In genomic region chr6:139407718-139408222, GRCh38 we compare ENCODE assay signal across 10 cellular contexts. TPM values are rescaled to one million over a fixed set of nuclear protein-coding genes. Genes with fewer than 3 reads are reported as not detected.
DNase-seq lines count a peak whose midpoint lies in the region; ATAC-seq and TF ChIP-seq lines count a peak whose summit lies in the region.
"Had no signal": no experiment of that assay in that cellular context is flagged by ENCODE, and none has a peak within 500 bp of the region (broad histone marks: within the 10 kb centered on the region; RNA-seq: fewer than 3 reads in every experiment).

No MANE protein-coding gene starts in this region.

- H3K4me1 ChIP-seq in upper lobe of left lung = no peaks in the 10 kb centered on the region

- in situ Hi-C loops in astrocyte of the cerebellum (cut with HindIII; ENCODE audit: low sequenced_read_pairs) = no loop called here

- H3K27ac ChIP-seq in upper lobe of left lung = no peak overlapping the region

- H3K27ac Mint-ChIP-seq in activated naive CD8-positive, alpha-beta T cell treated with anti-CD3 and anti-CD28 coated beads, Interleukin-2, amount 50 U/mL, for 24 hours = no peak overlapping the region

- no peak overlapping the region for H3K4me3 ChIP-seq in astrocyte of the cerebellum (ENCODE audit: low read depth, low read length)
- no peak overlapping the region for H3K4me3 ChIP-seq in upper lobe of left lung

- H3K36me3 ChIP-seq in upper lobe of left lung = no peaks in the 10 kb centered on the region

- H3K4me1 Mint-ChIP-seq in activated naive CD8-positive, alpha-beta T cell treated with anti-CD3 and anti-CD28 coated beads, Interleukin-2, amount 50 U/mL, for 24 hours = no peaks in the 10 kb centered on the region

- no peak overlapping the region for H3K4me3 Mint-ChIP-seq in activated naive CD8-positive, alpha-beta T cell treated with anti-CD3 and anti-CD28 coated beads, Interleukin-2, amount 50 U/mL, for 24 hours

- H3K27me3 Mint-ChIP-seq in activated naive CD8-positive, alpha-beta T cell treated with anti-CD3 and anti-CD28 coated beads, Interleukin-2, amount 50 U/mL, for 24 hours = no peaks in the 10 kb centered on the region

- no peaks in the 10 kb centered on the region for H3K27me3 ChIP-seq in upper lobe of left lung

- no peaks in the 10 kb centered on the region for H3K36me3 Mint-ChIP-seq in activated naive CD8-positive, alpha-beta T cell treated with anti-CD3 and anti-CD28 coated beads, Interleukin-2, amount 50 U/mL, for 24 hours (ENCODE audit: low read depth)

- H3K9me3 Mint-ChIP-seq in activated naive CD8-positive, alpha-beta T cell treated with anti-CD3 and anti-CD28 coated beads, Interleukin-2, amount 50 U/mL, for 24 hours = no peaks in the 10 kb centered on the region

- TF ChIP-seq CTCF in astrocyte of the cerebellum (IDR thresholded peaks at IDR 0.05; ENCODE audit: low read depth, low read length, missing control alignments) (no peak), upper lobe of left lung (IDR thresholded peaks at IDR 0.05) (no peak)

- ATAC-seq in upper lobe of left lung (ENCODE audit: low FRiP score in 2 of 2) = peak; percentile 54 to 85
- no peak for ATAC-seq in activated naive CD8-positive, alpha-beta T cell treated with anti-CD3 and anti-CD28 coated beads, Interleukin-2, amount 50 U/mL, for 24 hours

- no peak for TF ChIP-seq EP300 in upper lobe of left lung (IDR thresholded peaks at IDR 0.05)

- H3K9me3 ChIP-seq in upper lobe of left lung = no peaks in the 10 kb centered on the region

- 60 to 67% methylated on average over 4 of the region's 4 CpGs for WGBS in upper lobe of left lung, 2 donors

- TF ChIP-seq POLR2A in upper lobe of left lung (IDR thresholded peaks at IDR 0.05) = no peak

- peak; percentile 43 for DNase-seq in HK-2 (ENCODE audit: unreplicated experiment)
- peak; percentile 97 for DNase-seq in astrocyte of the cerebellum (ENCODE audit: low read depth)
- peak; percentile 97 for DNase-seq in iris pigment epithelial cell (ENCODE audit: low read depth)
- no peak for DNase-seq in upper lobe of left lung
- DNase-seq in activated CD4-positive, alpha-beta T cell treated with anti-CD3 and anti-CD28 coated beads, Interleukin-2, amount 50 U/mL, for 1 hour = no peak
- no peak for DNase-seq in activated naive CD8-positive, alpha-beta T cell treated with anti-CD3 and anti-CD28 coated beads, Interleukin-2, amount 50 U/mL, for 24 hours
- no peak for DNase-seq in SKM-1 treated with dmso at 0.1 percent for 144 hours (lab: John Stamatoyannopoulos, UW; ENCODE audit: unreplicated experiment)
- DNase-seq: activated CD4-positive, alpha-beta T cell treated with anti-CD3 and anti-CD28 coated beads, Interleukin-2, amount 50 U/mL, for 4 hours; NCI-H2029 treated with DMSO at 0.1 percent for 48 hours; SHP77 treated with DMSO at 0.1 percent for 48 hours had no signal

RNA-seq across cellular contexts. Expression of gene CITED2, which starts 33.3 kb away (rescaled TPM):
- total RNA-seq in upper lobe of left lung = 100 to 1,000 TPM; 103 to 364 (median 228) TPM

Comparison
In these comparisons a context has a peak if more than half of its experiments do, and no peak if none do; other contexts are left out.
1. DNase-seq: peak in HK-2 (single experiment), astrocyte of the cerebellum (single experiment) and iris pigment epithelial cell (single experiment); none in upper lobe of left lung (0 of 2), activated CD4-positive, alpha-beta T cell treated with anti-CD3 and anti-CD28 coated beads, Interleukin-2, amount 50 U/mL, for 1 hour (single experiment), activated naive CD8-positive, alpha-beta T cell treated with anti-CD3 and anti-CD28 coated beads, Interleukin-2, amount 50 U/mL, for 24 hours (single experiment) and SKM-1 treated with dmso at 0.1 percent for 144 hours (single experiment).